In genomic region chr7:33145174-33145573, GRCh38 we compare ENCODE assay signal across 22 cellular contexts.
"Had no signal": no experiment of that assay in that cellular context is flagged by ENCODE, and none has a peak within 500 bp of the region (broad histone marks: within the 10 kb centered on the region; RNA-seq: fewer than 3 reads in every experiment).

No MANE protein-coding gene starts in this region.

- FAIRE-seq: frontal cortex, islet of Langerhans had no signal

- H3K4me3 ChIP-seq: colonic mucosa, heart left ventricle, mucosa of descending colon, right atrium auricular region, sigmoid colon, skin epidermis, stomach, thyroid gland, uterus had no signal

- H3K27me3 ChIP-seq: colonic mucosa, heart left ventricle, neutrophil, right atrium auricular region, sigmoid colon, stomach, thyroid gland, uterus had no signal

- H3K27ac ChIP-seq: colonic mucosa, heart left ventricle, neutrophil, right atrium auricular region, sigmoid colon, skin epidermis, stomach, thyroid gland, uterus had no signal

- DNase-seq: colonic mucosa; dermis blood vessel endothelial cell; effector CD4-positive, alpha-beta T cell; endodermal cell; heart left ventricle; hippocampal formation; kidney glomerular epithelial cell; mammary epithelial cell; mucosa of descending colon; naive thymus-derived CD8-positive, alpha-beta T cell; sigmoid colon; stimulated activated CD4-positive, alpha-beta T cell treated with anti-CD3 and anti-CD28 coated beads, Interleukin-2, amount 100 ng/mL, for 24 hours; stimulated activated CD4-positive, alpha-beta T cell treated with anti-CD3 and anti-CD28 coated beads, Interleukin-4, amount 100 ng/mL, for 4 hours; stimulated activated naive B cell treated with anti-CD40 and anti-IgM and Interleukin-4, amounts not matched to agents 10 μg/mL and 1 μg/mL and 100 μg/mL, for 72 hours; stomach; thyroid gland; uterus had no signal

- H3K36me3 ChIP-seq: colonic mucosa, neutrophil, right atrium auricular region, sigmoid colon, stomach, thyroid gland, uterus had no signal

- H3K4me1 ChIP-seq: colonic mucosa, right atrium auricular region, thyroid gland, uterus had no signal

- H3K9me3 ChIP-seq: colonic mucosa, mucosa of descending colon, neutrophil, sigmoid colon, stomach, thyroid gland, uterus had no signal
